In genomic region chr1:46581685-46582455, GRCh38 we compare ENCODE assay signal across 13 cellular contexts. TPM values are rescaled to one million over a fixed set of nuclear protein-coding genes. Genes with fewer than 3 reads are reported as not detected.
DNase-seq lines count a peak whose midpoint lies in the region; ATAC-seq lines count a peak whose summit lies in the region.
"Had no signal": no experiment of that assay in that cellular context is flagged by ENCODE, and none has a peak within 500 bp of the region (broad histone marks: within the 10 kb centered on the region; RNA-seq: fewer than 3 reads in every experiment).

No MANE protein-coding gene starts in this region.

- H3K36me3 Mint-ChIP-seq in central memory CD8-positive, alpha-beta T cell (ENCODE audit: insufficient read depth), result peaks cover 27% of the 10 kb centered on the region

- peak overlapping the region; percentile 58 for H3K4me3 Mint-ChIP-seq in central memory CD8-positive, alpha-beta T cell
- H3K4me3 Mint-ChIP-seq: memory B cell had no signal

- H3K4me1 Mint-ChIP-seq in central memory CD8-positive, alpha-beta T cell, result peaks cover 32% of the 10 kb centered on the region

- ATAC-seq in Right ventricle myocardium inferior (peak; percentile 47), HG02763 (IDR thresholded peaks at IDR 0.05; ENCODE audit: unreplicated experiment) (no peak)
- peak; percentile 87 for ATAC-seq in central memory CD8-positive, alpha-beta T cell (replicated peaks; ENCODE audit: extremely low read depth, poor library complexity, severe bottlenecking)

- no peaks in the 10 kb centered on the region for H3K9me3 Mint-ChIP-seq in central memory CD8-positive, alpha-beta T cell
- H3K9me3 Mint-ChIP-seq: memory B cell had no signal

- DNase-seq in Right ventricle myocardium inferior (ENCODE audit: missing footprints) (no peak), cardiac septum (ENCODE audit: low spot score) (no peak), SKM-1 (lab: John Stamatoyannopoulos, UW; ENCODE audit: unreplicated experiment) (peak; percentile 88), substantia nigra (lab: John Stamatoyannopoulos, UW) (no peak), globus pallidus (ENCODE audit: low spot score) (no peak)
- DNase-seq in central memory CD8-positive, alpha-beta T cell (ENCODE audit: low spot score in 2 of 2), result no peak
- DNase-seq in stimulated activated naive CD4-positive, alpha-beta T cell (lab: John Stamatoyannopoulos, UW), result no peak
- DNase-seq: caudate nucleus had no signal

- H3K27ac ChIP-seq in substantia nigra (ENCODE audit: low read depth, low read length, poor library complexity, severe bottlenecking), result peak overlapping the region; percentile 40
- H3K27ac ChIP-seq: BLaER1 had no signal

- H3K27me3 Mint-ChIP-seq in central memory CD8-positive, alpha-beta T cell, result no peaks in the 10 kb centered on the region
- H3K27me3 Mint-ChIP-seq: memory B cell had no signal

- H3K27ac Mint-ChIP-seq in central memory CD8-positive, alpha-beta T cell (ENCODE audit: low read depth), result peak overlapping the region; percentile 75
- H3K27ac Mint-ChIP-seq: memory B cell had no signal

- intact Hi-C loops in Right ventricle myocardium inferior (cut with DNase I), result no loop called here
- intact Hi-C loops in cardiac septum (cut with DNase I), result no loop called here

RNA-seq across cellular contexts. Expression of gene MKNK1, which starts 22.2 kb away (rescaled TPM):
- total RNA-seq in Right ventricle myocardium inferior, result 39.8 TPM
- 38.2 TPM for total RNA-seq in cardiac septum

RNA-seq across cellular contexts. Expression of gene KNCN, which starts 30.4 kb away (rescaled TPM):
- not detected for total RNA-seq in Right ventricle myocardium inferior
- total RNA-seq in cardiac septum, result not detected
- total RNA-seq: fibroblast of villous mesenchyme, renal cortical epithelial cell had no signal

RNA-seq across cellular contexts. Expression of gene MOB3C, which starts 34.7 kb away (rescaled TPM):
- total RNA-seq in Right ventricle myocardium inferior, result 13.9 TPM
- 14.9 TPM for total RNA-seq in cardiac septum
